11 cellular contexts compared by ENCODE assay signal in the genomic region with DNA sequence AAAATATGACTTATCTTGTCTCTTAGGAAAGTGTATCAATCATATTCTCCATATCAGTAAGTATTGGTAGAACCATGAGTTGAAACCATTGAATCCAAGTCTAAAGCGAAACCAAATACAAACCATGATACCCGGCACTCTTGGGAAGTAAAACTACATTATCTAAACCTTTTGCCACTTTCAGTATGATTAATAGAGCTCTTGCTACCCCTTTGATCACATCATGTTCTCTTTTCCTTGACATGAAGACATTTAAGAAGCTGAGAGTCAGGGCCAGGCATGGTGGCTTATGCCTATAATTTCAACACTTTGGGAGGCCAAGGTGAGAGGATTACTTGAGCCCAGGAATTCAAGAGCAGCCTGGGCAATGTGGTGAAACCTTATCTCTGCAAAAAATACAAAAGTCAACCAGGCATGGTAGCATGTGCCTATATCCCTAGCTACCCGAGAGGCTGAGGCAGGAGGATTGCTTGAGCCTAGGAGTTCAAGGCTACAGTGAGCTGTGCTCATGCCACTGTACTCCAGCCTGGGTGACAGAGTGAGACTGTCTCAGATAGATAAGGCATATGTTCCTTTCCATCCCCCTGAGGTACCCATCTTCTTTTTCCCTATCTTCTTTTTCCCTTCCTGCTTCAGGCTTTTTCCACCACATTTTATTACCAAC. TPM values are rescaled to one million over a fixed set of nuclear protein-coding genes. Genes with fewer than 3 reads are reported as not detected.
DNase-seq lines count a peak whose midpoint lies in the region; ATAC-seq and TF ChIP-seq lines count a peak whose summit lies in the region.
"Had no signal": no experiment of that assay in that cellular context is flagged by ENCODE, and none has a peak within 500 bp of the region (broad histone marks: within the 10 kb centered on the region; RNA-seq: fewer than 3 reads in every experiment).

No MANE protein-coding gene starts in this region.

- no peaks in the 10 kb centered on the region for H3K9me3 Mint-ChIP-seq in CD14-positive monocyte
- H3K9me3 Mint-ChIP-seq in T-helper 2 cell treated with Interferon-gamma antibody and Interleukin-4, amounts not matched to agents 5 μg/mL and 100 μg/mL, for 36 hours = no peaks in the 10 kb centered on the region

- no peak overlapping the region for H3K27ac ChIP-seq in trophoblast cell (ENCODE audit: low read depth, low read length)
- H3K27ac ChIP-seq: BLaER1 had no signal

- in situ Hi-C loops in KBM-7 (cut with MboI; ENCODE audit: low pct_unique_long_range_greater_than_20kb, low sequenced_read_pairs) = no loop called here

- H3K4me3 ChIP-seq in trophoblast cell (ENCODE audit: low read depth, low read length) = no peak overlapping the region
- H3K4me3 ChIP-seq: BLaER1 had no signal

- no peak overlapping the region for H2AK5ac ChIP-seq in trophoblast cell (ENCODE audit: low read length)

- H3K14ac ChIP-seq in trophoblast cell (ENCODE audit: low read length) = no peak overlapping the region

- H3K4me3 Mint-ChIP-seq in CD14-positive monocyte = no peak overlapping the region
- peak overlapping the region; percentile 42 for H3K4me3 Mint-ChIP-seq in T-helper 2 cell treated with Interferon-gamma antibody and Interleukin-4, amounts not matched to agents 5 μg/mL and 100 μg/mL, for 36 hours

- ATAC-seq in GM18909 (IDR thresholded peaks at IDR 0.05; ENCODE audit: poor library complexity, unreplicated experiment) (peak; percentile 92), HG02798 (IDR thresholded peaks at IDR 0.05; ENCODE audit: poor library complexity, unreplicated experiment) (peak; percentile 78)

- no peaks in the 10 kb centered on the region for H3K4me1 ChIP-seq in trophoblast cell (ENCODE audit: control insufficient read depth in 1 of 2, insufficient read depth in 2 of 2, low read length in 2 of 2)
- H3K4me1 ChIP-seq: BLaER1 had no signal

- H3K4me2 ChIP-seq in trophoblast cell (ENCODE audit: low read length) = no peak overlapping the region
- H3K4me2 ChIP-seq: BLaER1 had no signal

- H4K12ac ChIP-seq in trophoblast cell (ENCODE audit: low read depth, low read length) = no peak overlapping the region

- peaks cover 1 to 2% of the 10 kb centered on the region in 2 experiments for H3K36me3 ChIP-seq in trophoblast cell (ENCODE audit: control insufficient read depth in 1 of 2, insufficient read depth in 2 of 2, low read length in 2 of 2)

- peaks cover 61 to 79% of the 10 kb centered on the region in 2 donors for H3K36me3 Mint-ChIP-seq in CD14-positive monocyte
- peaks cover 51% of the 10 kb centered on the region for H3K36me3 Mint-ChIP-seq in T-helper 2 cell treated with Interferon-gamma antibody and Interleukin-4, amounts not matched to agents 5 μg/mL and 100 μg/mL, for 36 hours (ENCODE audit: low read depth)

- no peak overlapping the region for H3K23ac ChIP-seq in trophoblast cell (ENCODE audit: low read length)

- TF ChIP-seq CTCF in CD14-positive monocyte (IDR thresholded peaks at IDR 0.05) = no peak

- no peak overlapping the region for H3K4ac ChIP-seq in trophoblast cell (ENCODE audit: low read depth, low read length)

- no peak overlapping the region for H2AFZ ChIP-seq in trophoblast cell (ENCODE audit: insufficient read depth, low read length, poor library complexity)

- H4K91ac ChIP-seq in trophoblast cell (ENCODE audit: low read depth, low read length) = no peak overlapping the region

- H3K27me3 Mint-ChIP-seq in CD14-positive monocyte (ENCODE audit: low read depth in 3 of 3) = peaks cover 0 to 1% (median 0%) of the 10 kb centered on the region in 3 donors
- no peaks in the 10 kb centered on the region for H3K27me3 Mint-ChIP-seq in T-helper 2 cell treated with Interferon-gamma antibody and Interleukin-4, amounts not matched to agents 5 μg/mL and 100 μg/mL, for 36 hours (ENCODE audit: low read depth)

- DNase-seq in CD14-positive monocyte (ENCODE audit: low spot score) (no peak), KBM-7 (no peak), DMS 273 (lab: John Stamatoyannopoulos, UW; ENCODE audit: unreplicated experiment) (no peak), trophoblast cell (no peak), DMS53 treated with DMSO at 0.1 percent for 48 hours (lab: John Stamatoyannopoulos, UW; ENCODE audit: unreplicated experiment) (no peak)
- DNase-seq in T-helper 2 cell treated with Interferon-gamma antibody and Interleukin-4, amounts not matched to agents 5 μg/mL and 100 μg/mL, for 36 hours (ENCODE audit: low spot score) = peak; percentile 14
- DNase-seq: amygdala, HCEC 1CT had no signal

- no peak overlapping the region for H3K18ac ChIP-seq in trophoblast cell (ENCODE audit: low read length)

- intact Hi-C loops in CD14-positive monocyte (cut with micrococcal nuclease) = no loop called here

- H4K8ac ChIP-seq in trophoblast cell (ENCODE audit: low read depth, low read length) = no peak overlapping the region

- H2BK5ac ChIP-seq in trophoblast cell (ENCODE audit: low read depth, low read length, poor library complexity) = no peak overlapping the region

- H3K79me2 ChIP-seq in trophoblast cell (ENCODE audit: control insufficient read depth, insufficient read depth, low read length, poor library complexity) = no peaks in the 10 kb centered on the region

- no peak overlapping the region for H3K9ac ChIP-seq in trophoblast cell (ENCODE audit: low read length)
- H3K9ac ChIP-seq: BLaER1 had no signal

- no CpG with 5 or more reads among the region's 3 CpGs for WGBS in trophoblast cell (ENCODE audit: extremely low coverage, insufficient coverage, insufficient read length)

- no peaks in the 10 kb centered on the region for H3K27me3 ChIP-seq in trophoblast cell (ENCODE audit: insufficient read depth, low read length)
- H3K27me3 ChIP-seq: BLaER1 had no signal

- H2BK12ac ChIP-seq in trophoblast cell (ENCODE audit: low read length) = no peak overlapping the region

- H3K9me3 ChIP-seq in trophoblast cell (ENCODE audit: insufficient read depth, low read depth, low read length) = no peaks in the 10 kb centered on the region
- H3K9me3 ChIP-seq: BLaER1 had no signal

- H2BK120ac ChIP-seq in trophoblast cell (ENCODE audit: insufficient read depth, low read length, poor library complexity) = no peak overlapping the region

- H3K4me1 Mint-ChIP-seq in CD14-positive monocyte = peaks cover 2% of the 10 kb centered on the region
- H3K4me1 Mint-ChIP-seq in T-helper 2 cell treated with Interferon-gamma antibody and Interleukin-4, amounts not matched to agents 5 μg/mL and 100 μg/mL, for 36 hours (ENCODE audit: low read depth) = peaks cover 27% of the 10 kb centered on the region

- H3K79me1 ChIP-seq in trophoblast cell (ENCODE audit: low read length) = no peaks in the 10 kb centered on the region

- peak overlapping the region in 4 of 7 donors; percentile 27 to 72 (median 53) for H3K27ac Mint-ChIP-seq in CD14-positive monocyte
- peak overlapping the region; percentile 65 for H3K27ac Mint-ChIP-seq in T-helper 2 cell treated with Interferon-gamma antibody and Interleukin-4, amounts not matched to agents 5 μg/mL and 100 μg/mL, for 36 hours

RNA-seq across cellular contexts. Expression of gene CEP135, which starts 45.4 kb away (rescaled TPM):
- 1 to 10 TPM; 4.0 to 5.1 TPM for polyA plus RNA-seq in CD14-positive monocyte
- 4.3 and 4.7 TPM in 2 replicates for polyA plus RNA-seq in trophoblast cell (2013)
